In genomic region chr6:160249687-160250086, GRCh38 we compare ENCODE assay signal across 24 cellular contexts. TPM values are rescaled to one million over a fixed set of nuclear protein-coding genes. Genes with fewer than 3 reads are reported as not detected.
DNase-seq lines count a peak whose midpoint lies in the region; FAIRE-seq and TF ChIP-seq lines count a peak whose summit lies in the region.
"Had no signal": no experiment of that assay in that cellular context is flagged by ENCODE, and none has a peak within 500 bp of the region (broad histone marks: within the 10 kb centered on the region; RNA-seq: fewer than 3 reads in every experiment).

No MANE protein-coding gene starts in this region.

- H3K4me1 ChIP-seq in HEK293 (ENCODE audit: control insufficient read depth, insufficient read depth, low read length): no peaks in the 10 kb centered on the region
- peaks cover 4 to 41% of the 10 kb centered on the region in 2 donors for H3K4me1 ChIP-seq in kidney (ENCODE audit: control insufficient read depth in 1 of 2, insufficient read depth in 1 of 2, low read depth in 1 of 2, low read length in 2 of 2)
- H3K4me1 ChIP-seq in prostate gland (replicated peaks): no peaks in the 10 kb centered on the region
- H3K4me1 ChIP-seq in suprapubic skin: peaks cover 7% of the 10 kb centered on the region
- H3K4me1 ChIP-seq in MM.1S (ENCODE audit: low read length): no peaks in the 10 kb centered on the region

- CTCF ChIA-PET in HEK293 (lab: Yijun Ruan, JAX): no interaction called here

- H3K27me3 ChIP-seq in prostate gland (replicated peaks; ENCODE audit: insufficient read depth) (no peaks in the 10 kb centered on the region), suprapubic skin (no peaks in the 10 kb centered on the region), MM.1S (replicated peaks; ENCODE audit: insufficient read depth, low read length) (no peaks in the 10 kb centered on the region)

- H3K4me3 ChIP-seq in HEK293 (ENCODE audit: low read depth, low read length): no peak overlapping the region
- H3K4me3 ChIP-seq in kidney (ENCODE audit: low read length in 2 of 2): no peak overlapping the region
- H3K4me3 ChIP-seq in prostate gland: no peak overlapping the region
- H3K4me3 ChIP-seq in suprapubic skin: no peak overlapping the region
- no peak overlapping the region for H3K4me3 ChIP-seq in MM.1S (ENCODE audit: low read length)

- TF ChIP-seq POLR2A in prostate gland (IDR thresholded peaks at IDR 0.05): no peak
- no peak for TF ChIP-seq POLR2A in suprapubic skin (IDR thresholded peaks at IDR 0.05)

- H3K9ac ChIP-seq in kidney (ENCODE audit: low read length in 2 of 2) (no peak overlapping the region), MM.1S (ENCODE audit: low read length) (no peak overlapping the region)

- no peak overlapping the region for H3K4me2 ChIP-seq in MM.1S (ENCODE audit: low read depth, low read length)

- intact Hi-C loops in kidney (cut with DNase I): no loop called here
- intact Hi-C loops in prostate gland (cut with DNase I): no loop called here

- H3K27ac ChIP-seq in HEK293 (ENCODE audit: extremely low read depth, low read depth, low read length) (no peak overlapping the region), VCaP (peak overlapping the region; percentile 30), kidney (ENCODE audit: low read depth in 2 of 2, low read length in 2 of 2) (peak overlapping the region in 1 of 2 donors; percentile 55), prostate gland (peak overlapping the region in 1 of 2 donors; percentile 3), suprapubic skin (no peak overlapping the region), MM.1S (ENCODE audit: low read length) (no peak overlapping the region)

- 49% methylated on average over 3 of the region's 3 CpGs for WGBS in prostate gland
- WGBS in suprapubic skin: 54% methylated on average over 3 of the region's 3 CpGs

- H3F3A ChIP-seq in MM.1S (ENCODE audit: insufficient read depth, low read length): no peaks in the 10 kb centered on the region

- H2AFZ ChIP-seq in MM.1S (ENCODE audit: low read length): no peak overlapping the region

- POLR2A ChIA-PET in HEK293 (lab: Yijun Ruan, JAX): no interaction called here

- TF ChIP-seq CTCF in HEK293 (tag by site-specific recombination; IDR thresholded peaks at IDR 0.05) (no peak), VCaP (conservative IDR thresholded peaks at IDR 0.05) (no peak), kidney (IDR thresholded peaks at IDR 0.05; ENCODE audit: borderline replicate concordance, extremely low read depth, insufficient read depth) (no peak), prostate gland (IDR thresholded peaks at IDR 0.05) (no peak), suprapubic skin (IDR thresholded peaks at IDR 0.05) (no peak), MM.1S (IDR thresholded peaks at IDR 0.05; ENCODE audit: low read length) (no peak)

- H3K36me3 ChIP-seq in HEK293 (ENCODE audit: control insufficient read depth in 2 of 2, insufficient read depth in 1 of 2, low read length in 2 of 2) (no peaks in the 10 kb centered on the region), kidney (ENCODE audit: control insufficient read depth in 1 of 2, insufficient read depth in 2 of 2, low read length in 2 of 2) (peaks cover 0 to 7% of the 10 kb centered on the region in 2 donors), prostate gland (no peaks in the 10 kb centered on the region), suprapubic skin (no peaks in the 10 kb centered on the region), MM.1S (replicated peaks; ENCODE audit: insufficient read depth, low read length) (no peaks in the 10 kb centered on the region)

- H3K9me2 ChIP-seq in MM.1S (replicated peaks; ENCODE audit: insufficient read depth, low read length): no peaks in the 10 kb centered on the region

- H3K9me3 ChIP-seq in HEK293 (ENCODE audit: control insufficient read depth, insufficient read depth, low read depth, low read length): no peaks in the 10 kb centered on the region
- no peaks in the 10 kb centered on the region for H3K9me3 ChIP-seq in kidney (ENCODE audit: control insufficient read depth in 1 of 2, low read length in 2 of 2)
- no peaks in the 10 kb centered on the region for H3K9me3 ChIP-seq in prostate gland
- H3K9me3 ChIP-seq in suprapubic skin: no peaks in the 10 kb centered on the region
- H3K9me3 ChIP-seq in MM.1S (replicated peaks; ENCODE audit: insufficient read depth, low read length): no peaks in the 10 kb centered on the region

- TF ChIP-seq EP300 in suprapubic skin (IDR thresholded peaks at IDR 0.05): no peak

- H4K20me1 ChIP-seq in MM.1S (ENCODE audit: insufficient read depth, low read length): no peaks in the 10 kb centered on the region

- no peaks in the 10 kb centered on the region for H3K79me2 ChIP-seq in MM.1S (ENCODE audit: low read length)

- peak; percentile 6 for FAIRE-seq in kidney (lab: Jason Lieb, UNC)
- FAIRE-seq: A204.1, GM12892, GM19239, H54 had no signal

- DNase-seq in kidney (no peak), prostate gland (ENCODE audit: low spot score) (peak; percentile 34), suprapubic skin (ENCODE audit: low spot score in 2 of 2) (no peak), MM.1S (no peak), NCI-H345 treated with DMSO at 0.1 percent for 48 hours (lab: John Stamatoyannopoulos, UW; ENCODE audit: unreplicated experiment) (no peak), RPMI8226 (no peak)
- DNase-seq: CD4-positive, alpha-beta T cell; COR-L47; DND-41; Kasumi-1; NCI-H1092; NCI-H1436; NCI-H187 treated with DMSO at 0.1 percent for 48 hours; NCI-H2227 treated with DMSO at 0.1 percent for 48 hours; NCI-H524; NCI-H774; NK-92 treated with Interleukin-12 subunit alpha and Interleukin-12 subunit beta, amount 100 ng/mL, for 24 hours had no signal

TF ChIP-seq in HEK293, 187 proteins besides CTCF, POLR2A, EP300 and RAD21:
- TF ChIP-seq ZNF138 (tag by site-specific recombination; IDR thresholded peaks at IDR 0.05; ENCODE audit: borderline replicate concordance): no peak
- peak; percentile 23; the same call in 1 of the 2 replicates for TF ChIP-seq ZBTB17 (tag by site-specific recombination; IDR thresholded peaks at IDR 0.05)
TF ChIP-seq in HEK293: peak in this region for 1.

RNA-seq across cellular contexts. Expression of gene SLC22A2, which starts 8.9 kb away (rescaled TPM):
- total RNA-seq in kidney (27.9 TPM), prostate gland (not detected), suprapubic skin (not detected)
- 73.7 TPM for polyA plus RNA-seq in kidney (ENCODE audit: insufficient read depth, low read depth, low replicate concordance)
- total RNA-seq: CD4-positive, alpha-beta T cell had no signal
- polyA plus RNA-seq: BJ had no signal

Comparison
In these comparisons a context has a peak if more than half of its experiments do, and no peak if none do; other contexts are left out.
1. RNA of gene SLC22A2, which starts 8.9 kb away (total RNA-seq): 27.9 TPM in kidney (single experiment); not detected in prostate gland and not detected in suprapubic skin; every median in the first group is over 10 times any median in the second.